Comparison of ENCODE assay signal across 8 cellular contexts in the genomic region with DNA sequence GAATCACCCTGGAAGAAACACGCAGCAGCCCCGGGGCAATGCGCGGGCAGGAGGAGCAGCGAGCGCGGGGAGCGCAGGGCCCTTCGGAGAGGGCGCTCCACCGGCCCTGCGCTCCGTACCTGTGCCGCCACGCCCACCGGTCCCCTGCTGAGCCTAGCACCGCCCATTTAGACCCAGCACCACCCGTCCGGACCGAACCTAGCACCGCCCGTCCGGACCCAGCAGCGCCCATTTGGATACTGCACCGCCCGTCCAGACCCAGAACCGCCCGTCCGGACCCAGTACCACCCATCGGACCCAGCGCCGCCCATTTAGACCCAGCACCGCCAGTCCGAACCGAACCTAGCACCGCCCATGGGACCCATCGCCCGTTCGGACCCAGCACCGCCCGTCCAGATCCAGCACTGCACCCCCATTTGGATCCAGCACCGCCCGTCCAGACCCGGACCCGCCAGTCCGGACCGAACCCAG. TPM values are rescaled to one million over a fixed set of nuclear protein-coding genes. Genes with fewer than 3 reads are reported as not detected.
DNase-seq lines count a peak whose midpoint lies in the region; ATAC-seq and TF ChIP-seq lines count a peak whose summit lies in the region.

No MANE protein-coding gene starts in this region.

- H3K36me3 Mint-ChIP-seq in chondrocyte (ENCODE audit: low read depth) = no peaks in the 10 kb centered on the region
- peaks cover 19% of the 10 kb centered on the region for H3K36me3 Mint-ChIP-seq in stimulated activated effector memory CD8-positive, alpha-beta T cell treated with anti-CD3 and anti-CD28 coated beads, Interleukin-12 subunit alpha, Interleukin-12 subunit beta, amount 100 ng/mL, for 72 hours

- H2AFZ ChIP-seq in GM23248 (peak overlapping the region; percentile 95), SK-N-SH (ENCODE audit: low read depth) (peak overlapping the region; percentile 96)

- H3F3A ChIP-seq in GM23248 (ENCODE audit: insufficient read depth) = peaks cover 23% of the 10 kb centered on the region
- peaks cover 13% of the 10 kb centered on the region for H3F3A ChIP-seq in SK-N-SH (replicated peaks; ENCODE audit: insufficient read depth)

- DNase-seq in GM23248 = peak; percentile 76
- peak; percentile 78 for DNase-seq in SK-N-SH
- no peak for DNase-seq in chondrocyte (ENCODE audit: low spot score)
- peak; percentile 86 for DNase-seq in left kidney (ENCODE audit: low read depth, low spot score)
- no peak for DNase-seq in stimulated activated effector memory CD8-positive, alpha-beta T cell treated with anti-CD3 and anti-CD28 coated beads, Interleukin-12 subunit alpha, Interleukin-12 subunit beta, amount 100 ng/mL, for 72 hours (ENCODE audit: low spot score in 2 of 2)

- TF ChIP-seq RAD21 in SK-N-SH (IDR thresholded peaks at IDR 0.05; ENCODE audit: low read length) = no peak

- H3K27me3 ChIP-seq in GM23248 (replicated peaks; ENCODE audit: insufficient read depth) (no peaks in the 10 kb centered on the region), SK-N-SH (ENCODE audit: insufficient read depth) (no peaks in the 10 kb centered on the region)

- H3K4me2 ChIP-seq in GM23248 (ENCODE audit: unreplicated experiment) = peak overlapping the region; percentile 74
- H3K4me2 ChIP-seq in SK-N-SH = peak overlapping the region; percentile 98

- H3K4me3 Mint-ChIP-seq in chondrocyte (ENCODE audit: unreplicated experiment) = peak overlapping the region; percentile 86
- peak overlapping the region; percentile 78 for H3K4me3 Mint-ChIP-seq in stimulated activated effector memory CD8-positive, alpha-beta T cell treated with anti-CD3 and anti-CD28 coated beads, Interleukin-12 subunit alpha, Interleukin-12 subunit beta, amount 100 ng/mL, for 72 hours

- CTCF ChIA-PET in SK-N-SH (lab: Yijun Ruan, JAX) = interaction anchor here (1.0 kb wide), 1 partner anchor 12 kb away, joined by 4 read pairs; no protein-coding TSS in a partner anchor

- no peaks in the 10 kb centered on the region for H3K9me3 ChIP-seq in GM23248 (ENCODE audit: low read depth)
- no peaks in the 10 kb centered on the region for H3K9me3 ChIP-seq in SK-N-SH

- H3K9me3 Mint-ChIP-seq in chondrocyte (ENCODE audit: low read depth) = no peaks in the 10 kb centered on the region
- no peaks in the 10 kb centered on the region for H3K9me3 Mint-ChIP-seq in stimulated activated effector memory CD8-positive, alpha-beta T cell treated with anti-CD3 and anti-CD28 coated beads, Interleukin-12 subunit alpha, Interleukin-12 subunit beta, amount 100 ng/mL, for 72 hours

- H3K36me3 ChIP-seq in GM23248 (ENCODE audit: low read depth) = no peaks in the 10 kb centered on the region
- H3K36me3 ChIP-seq in SK-N-SH (replicated peaks in 1 of 2; ENCODE audit: control insufficient read depth in 1 of 2, insufficient read depth in 2 of 2, low read length in 1 of 2) = no peaks in the 10 kb centered on the region

- H3K27me3 Mint-ChIP-seq in chondrocyte (ENCODE audit: low read depth) = no peaks in the 10 kb centered on the region

- peak overlapping the region; percentile 86 for H3K4me3 ChIP-seq in GM23248
- peak overlapping the region; percentile 66 to 94 for H3K4me3 ChIP-seq in SK-N-SH (ENCODE audit: low read depth in 2 of 2, low read length in 1 of 2)

- no peak for TF ChIP-seq CTCF in C4-2B (conservative IDR thresholded peaks at IDR 0.05)
- TF ChIP-seq CTCF in SK-N-SH (IDR thresholded peaks at IDR 0.05) = no peak
- TF ChIP-seq CTCF in chondrocyte (IDR thresholded peaks at IDR 0.05) = no peak

- no peak overlapping the region for H3K27ac Mint-ChIP-seq in chondrocyte (ENCODE audit: unreplicated experiment)
- H3K27ac Mint-ChIP-seq in stimulated activated effector memory CD8-positive, alpha-beta T cell treated with anti-CD3 and anti-CD28 coated beads, Interleukin-12 subunit alpha, Interleukin-12 subunit beta, amount 100 ng/mL, for 72 hours = no peak overlapping the region

- H4K20me1 ChIP-seq in GM23248 (ENCODE audit: insufficient read depth) = peaks cover 13% of the 10 kb centered on the region
- H4K20me1 ChIP-seq in SK-N-SH (ENCODE audit: insufficient read depth) = peaks cover 32% of the 10 kb centered on the region

- no peaks in the 10 kb centered on the region for H3K9me2 ChIP-seq in GM23248 (ENCODE audit: insufficient read depth)
- H3K9me2 ChIP-seq in SK-N-SH = no peaks in the 10 kb centered on the region

- H3K4me1 Mint-ChIP-seq in chondrocyte (ENCODE audit: low read depth) = peaks cover 37% of the 10 kb centered on the region
- peaks cover 19% of the 10 kb centered on the region for H3K4me1 Mint-ChIP-seq in stimulated activated effector memory CD8-positive, alpha-beta T cell treated with anti-CD3 and anti-CD28 coated beads, Interleukin-12 subunit alpha, Interleukin-12 subunit beta, amount 100 ng/mL, for 72 hours

- H3K9ac ChIP-seq in GM23248 (peak overlapping the region; percentile 66), SK-N-SH (peak overlapping the region; percentile 74)

- 5 to 6% methylated on average over 38 to 42 of the region's 47 CpGs for WGBS in GM23248 (ENCODE audit: low coverage in 1 of 2, low lambda C conversion rate in 2 of 2, missing lambda C conversion rate in 2 of 2), 2 experiments
- 2% methylated on average over 20 of the region's 47 CpGs for WGBS in SK-N-SH (ENCODE audit: low lambda C conversion rate)

- in situ Hi-C loops in GM23248 (cut with MboI) = no loop called here

- H3K4me1 ChIP-seq in GM23248 (ENCODE audit: insufficient read depth) (0 out of 2 replicates have a peak, but pooled peaks cover 7% of the 10 kb centered on the region), SK-N-SH (ENCODE audit: control insufficient read depth in 1 of 2, insufficient read depth in 2 of 2, low read depth in 1 of 2, low read length in 1 of 2) (peaks cover 9 to 20% of the 10 kb centered on the region in 2 experiments; a peak in 3 of 4 replicates)

- peak overlapping the region; percentile 75 for H3K27ac ChIP-seq in C4-2B
- H3K27ac ChIP-seq in GM23248 = no peak overlapping the region
- H3K27ac ChIP-seq in SK-N-SH (ENCODE audit: low read depth in 2 of 2, low read length in 1 of 2) = no peak overlapping the region

- no peak for TF ChIP-seq EP300 in SK-N-SH (IDR thresholded peaks at IDR 0.05; ENCODE audit: borderline replicate concordance in 1 of 2, low read depth in 1 of 2, low read length in 1 of 2)

- peaks cover 31% of the 10 kb centered on the region for H3K79me2 ChIP-seq in GM23248 (ENCODE audit: insufficient read depth)
- peaks cover 33% of the 10 kb centered on the region for H3K79me2 ChIP-seq in SK-N-SH (ENCODE audit: insufficient read depth)

- POLR2A ChIA-PET in SK-N-SH (lab: Yijun Ruan, JAX) = no interaction called here

- peak; percentile 49 for ATAC-seq in stimulated activated effector memory CD8-positive, alpha-beta T cell treated with anti-CD3 and anti-CD28 coated beads, Interleukin-12 subunit alpha, Interleukin-12 subunit beta, amount 100 ng/mL, for 72 hours
- ATAC-seq in HG03135 (IDR thresholded peaks at IDR 0.05; ENCODE audit: unreplicated experiment) (no peak), HG03025 (IDR thresholded peaks at IDR 0.05; ENCODE audit: low FRiP score, unreplicated experiment) (no peak)

TF ChIP-seq in SK-N-SH, 30 proteins besides CTCF, POLR2A, EP300 and RAD21:
- TF ChIP-seq JUND (IDR thresholded peaks at IDR 0.05) (no peak), ZBTB33 (IDR thresholded peaks at IDR 0.05; ENCODE audit: borderline replicate concordance, low read depth) (no peak), POLR2AphosphoS5 (IDR thresholded peaks at IDR 0.05; ENCODE audit: low read depth, low read length) (no peak), FOSL2 (IDR thresholded peaks at IDR 0.05; ENCODE audit: borderline replicate concordance, low read depth) (no peak), SMC3 (IDR thresholded peaks at IDR 0.05; ENCODE audit: low read depth, low read length) (no peak), USF1 (IDR thresholded peaks at IDR 0.05; ENCODE audit: borderline replicate concordance, low read depth) (no peak), GABPA (IDR thresholded peaks at IDR 0.05; ENCODE audit: low read depth) (no peak)

RNA-seq across cellular contexts. Expression of gene AFDN, which starts 0.9 kb away (rescaled TPM):
- 13.8 and 26.2 TPM in 2 replicates for total RNA-seq in GM23248 (2014; rRNA removed; shearing (Covaris generic))
- polyA plus RNA-seq in GM23248 (2016; fragmentation: Nextera tagmentation; extraction: Ambion mirVana) (4.5 and 5.4 TPM in 2 replicates), SK-N-SH (2012; rRNA removed) (21.1 and 25.1 TPM in 2 replicates)
- 16.9 and 18.7 TPM in 2 replicates for polyA plus RNA-seq in SK-N-SH (2012; cell fraction: cytosol; rRNA removed)
- 53.9 and 73.4 TPM in 2 replicates for polyA plus RNA-seq in SK-N-SH (2012; cell fraction: nucleus; rRNA removed)
- total RNA-seq in chondrocyte = 40.5 to 48.8 TPM (median 45.8 TPM) in 3 replicates

Comparison
In these comparisons a context has a peak if more than half of its experiments do, and no peak if none do; other contexts are left out.
1. DNase-seq: peak in GM23248 (single experiment), SK-N-SH (single experiment) and left kidney (single experiment); none in chondrocyte (single experiment) and stimulated activated effector memory CD8-positive, alpha-beta T cell treated with anti-CD3 and anti-CD28 coated beads, Interleukin-12 subunit alpha, Interleukin-12 subunit beta, amount 100 ng/mL, for 72 hours (0 of 2).